8 cellular contexts compared by ENCODE assay signal in genomic region chr1:154557248-154557938, GRCh38. TPM values are rescaled to one million over a fixed set of nuclear protein-coding genes. Genes with fewer than 3 reads are reported as not detected.
DNase-seq lines count a peak whose midpoint lies in the region; ATAC-seq and TF ChIP-seq lines count a peak whose summit lies in the region.

No MANE protein-coding gene starts in this region.

- peaks cover 36% of the 10 kb centered on the region for H3K36me3 ChIP-seq in GM23338 (ENCODE audit: insufficient read depth)

- H3F3A ChIP-seq in GM23338 (replicated peaks; ENCODE audit: low read depth) = peaks cover 6% of the 10 kb centered on the region

- TF ChIP-seq CTCF in GM23338 (conservative IDR thresholded peaks at IDR 0.05; ENCODE audit: low read depth in 2 of 2) = no peak
- TF ChIP-seq CTCF in fibroblast of villous mesenchyme (IDR thresholded peaks at IDR 0.05; ENCODE audit: insufficient read depth, low read depth, low read length) = no peak

- H3K27ac Mint-ChIP-seq in GM23338 (peak overlapping the region; percentile 84), T-cell (peak overlapping the region; percentile 91 to 92)

- no peaks in the 10 kb centered on the region for H3K9me3 Mint-ChIP-seq in GM23338
- no peaks in the 10 kb centered on the region for H3K9me3 Mint-ChIP-seq in T-cell

- H3K4me3 ChIP-seq in GM23338 (peak overlapping the region; percentile 97), fibroblast of villous mesenchyme (ENCODE audit: low read depth, low read length) (peak overlapping the region; percentile 74), skeletal muscle cell (ENCODE audit: low read depth, low read length) (peak overlapping the region; percentile 85)

- H3K27me3 Mint-ChIP-seq in GM23338 (ENCODE audit: insufficient read depth, low read depth, poor library complexity) (peaks cover 12% of the 10 kb centered on the region), T-cell (no peaks in the 10 kb centered on the region)

- H3K4me3 Mint-ChIP-seq in GM23338 (peak overlapping the region; percentile 87), T-cell (peak overlapping the region; percentile 86 to 90 (median 89))

- CTCF ChIA-PET in T-cell (lab: Charles Lee) = no interaction called here

- peak overlapping the region; percentile 99 for H3K4me2 ChIP-seq in GM23338

- no peaks in the 10 kb centered on the region for H3K9me2 ChIP-seq in GM23338 (ENCODE audit: insufficient read depth)

- peaks cover 23% of the 10 kb centered on the region for H3K79me2 ChIP-seq in GM23338 (replicated peaks; ENCODE audit: insufficient read depth)

- POLR2A ChIA-PET in T-cell (lab: Charles Lee) = no interaction called here

- peaks cover 16% of the 10 kb centered on the region for H3K4me1 ChIP-seq in GM23338 (ENCODE audit: insufficient read depth)

- DNase-seq in GM23338 (ENCODE audit: low spot score) = peak; percentile 10
- DNase-seq in T-cell = peak in 1 of 34 experiments; percentile 11
- DNase-seq in fibroblast of villous mesenchyme (ENCODE audit: low read depth) = no peak
- no peak for DNase-seq in skeletal muscle cell (ENCODE audit: low read depth)
- no peak for DNase-seq in NCI-H146 treated with DMSO at 0.1 percent for 48 hours (lab: John Stamatoyannopoulos, UW; ENCODE audit: unreplicated experiment)
- no peak for DNase-seq in ecto neural progenitor cell (ENCODE audit: low spot score)
- DNase-seq in NCI-H1694 treated with DMSO at 0.1 percent for 48 hours (lab: John Stamatoyannopoulos, UW) = no peak

- H2AFZ ChIP-seq in GM23338 = no peak overlapping the region

- H3K36me3 Mint-ChIP-seq in GM23338 (ENCODE audit: low read depth) (peaks cover 44% of the 10 kb centered on the region), T-cell (peaks cover 35% of the 10 kb centered on the region)

- H3K4me1 Mint-ChIP-seq in GM23338 (peaks cover 26% of the 10 kb centered on the region; the same call in 2 of the 3 replicates), T-cell (peaks cover 36 to 43% (median 39%) of the 10 kb centered on the region in 3 donors)

- no peak for ATAC-seq in GM23338
- ATAC-seq in T-cell (replicated peaks in 1 of 4) = no peak
- no peak for ATAC-seq in GM18868 (IDR thresholded peaks at IDR 0.05; ENCODE audit: unreplicated experiment)

- H3K27me3 ChIP-seq in GM23338 (ENCODE audit: insufficient read depth) = no peaks in the 10 kb centered on the region

- 0 out of 2 replicates have a peak overlapping the region, but pooled peaks have one; percentile 59 for H3K27ac ChIP-seq in GM23338 (ENCODE audit: low read depth)

- H4K20me1 ChIP-seq in GM23338 (replicated peaks; ENCODE audit: insufficient read depth) = peaks cover 34% of the 10 kb centered on the region

TF ChIP-seq in GM23338, 12 proteins besides CTCF, POLR2A, EP300 and RAD21 (continues in another document):
- TF ChIP-seq JUNB (IDR thresholded peaks at IDR 0.05; ENCODE audit: unreplicated experiment) = no peak
- TF ChIP-seq CREB1 (CRISPR knock-in tag; IDR thresholded peaks at IDR 0.05; ENCODE audit: low read depth) = no peak
- no peak for TF ChIP-seq POLR2AphosphoS5 (IDR thresholded peaks at IDR 0.05; ENCODE audit: low read depth)
- TF ChIP-seq, protein P1, sequence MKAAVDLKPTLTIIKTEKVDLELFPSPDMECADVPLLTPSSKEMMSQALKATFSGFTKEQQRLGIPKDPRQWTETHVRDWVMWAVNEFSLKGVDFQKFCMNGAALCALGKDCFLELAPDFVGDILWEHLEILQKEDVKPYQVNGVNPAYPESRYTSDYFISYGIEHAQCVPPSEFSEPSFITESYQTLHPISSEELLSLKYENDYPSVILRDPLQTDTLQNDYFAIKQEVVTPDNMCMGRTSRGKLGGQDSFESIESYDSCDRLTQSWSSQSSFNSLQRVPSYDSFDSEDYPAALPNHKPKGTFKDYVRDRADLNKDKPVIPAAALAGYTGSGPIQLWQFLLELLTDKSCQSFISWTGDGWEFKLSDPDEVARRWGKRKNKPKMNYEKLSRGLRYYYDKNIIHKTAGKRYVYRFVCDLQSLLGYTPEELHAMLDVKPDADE (IDR thresholded peaks at IDR 0.05) = no peak
- no peak for TF ChIP-seq ZNF331 (CRISPR knock-in tag; IDR thresholded peaks at IDR 0.05; ENCODE audit: low read depth)
- TF ChIP-seq ZNF462 (CRISPR knock-in tag; IDR thresholded peaks at IDR 0.05) = no peak
- TF ChIP-seq EZH2 (IDR thresholded peaks at IDR 0.05; ENCODE audit: low read depth, unreplicated experiment) = no peak
- no peak for TF ChIP-seq EZH2phosphoT487 (IDR thresholded peaks at IDR 0.05; ENCODE audit: unreplicated experiment)
- no peak for TF ChIP-seq ZNF114 (CRISPR knock-in tag; IDR thresholded peaks at IDR 0.05)

RNA-seq across cellular contexts. Expression of gene UBE2Q1, which starts 1.1 kb away (rescaled TPM):
- 27.3 and 33.0 TPM in 2 replicates for total RNA-seq in GM23338 (2014; rRNA removed; shearing (Covaris generic))
- 15.5 and 18.4 TPM in 2 replicates for polyA plus RNA-seq in GM23338 (2016; fragmentation: Nextera tagmentation; extraction: Ambion mirVana)
- total RNA-seq in T-cell = 100 to 1,000 TPM in 2 of 5 donors, 10 to 100 TPM in 3; 64.0 to 111 (median 90.0) TPM
- 24.8 and 36.3 TPM in 2 replicates for total RNA-seq in fibroblast of villous mesenchyme

RNA-seq across cellular contexts. Expression of gene CHRNB2, which starts 10.2 kb away (rescaled TPM):
- 3.6 and 5.3 TPM in 2 replicates for total RNA-seq in GM23338 (2014; rRNA removed; shearing (Covaris generic))
- polyA plus RNA-seq in GM23338 (2016; fragmentation: Nextera tagmentation; extraction: Ambion mirVana) = 0.73 and 0.92 TPM in 2 replicates
- total RNA-seq in T-cell = under 1 TPM in 1 of 5 donors, not detected in 4; 0.15 TPM
- under 0.01 TPM in 1 of 2 replicates, not detected in the other for total RNA-seq in fibroblast of villous mesenchyme

RNA-seq across cellular contexts. Expression of gene ADAR, which starts 50.6 kb away (rescaled TPM):
- 188 TPM in 2 replicates for total RNA-seq in GM23338 (2014; rRNA removed; shearing (Covaris generic))
- 80.0 and 96.4 TPM in 2 replicates for polyA plus RNA-seq in GM23338 (2016; fragmentation: Nextera tagmentation; extraction: Ambion mirVana)
- total RNA-seq in T-cell (100 to 1,000 TPM; 212 to 255 (median 228) TPM), fibroblast of villous mesenchyme (115 and 142 TPM in 2 replicates)

RNA-seq across cellular contexts. Expression of gene SHE, which starts 55.2 kb away (rescaled TPM):
- total RNA-seq in GM23338 (2014; rRNA removed; shearing (Covaris generic)) = 0.43 and 0.69 TPM in 2 replicates
- polyA plus RNA-seq in GM23338 (2016; fragmentation: Nextera tagmentation; extraction: Ambion mirVana) = 0.16 and 0.23 TPM in 2 replicates
- total RNA-seq in T-cell = under 1 TPM in 3 of 5 donors, not detected in 2; 0.06 to 0.07 (median 0.06) TPM
- not detected in 2 replicates for total RNA-seq in fibroblast of villous mesenchyme

RNA-seq across cellular contexts. Expression of gene TDRD10, which starts 55.4 kb away (rescaled TPM):
- total RNA-seq in GM23338 (2014; rRNA removed; shearing (Covaris generic)) = not detected in 2 replicates
- polyA plus RNA-seq in GM23338 (2016; fragmentation: Nextera tagmentation; extraction: Ambion mirVana) = 0.19 and 0.29 TPM in 2 replicates
- total RNA-seq in T-cell (not detected), fibroblast of villous mesenchyme (not detected in 2 replicates)
